24 cellular contexts compared by ENCODE assay signal in the genomic region with DNA sequence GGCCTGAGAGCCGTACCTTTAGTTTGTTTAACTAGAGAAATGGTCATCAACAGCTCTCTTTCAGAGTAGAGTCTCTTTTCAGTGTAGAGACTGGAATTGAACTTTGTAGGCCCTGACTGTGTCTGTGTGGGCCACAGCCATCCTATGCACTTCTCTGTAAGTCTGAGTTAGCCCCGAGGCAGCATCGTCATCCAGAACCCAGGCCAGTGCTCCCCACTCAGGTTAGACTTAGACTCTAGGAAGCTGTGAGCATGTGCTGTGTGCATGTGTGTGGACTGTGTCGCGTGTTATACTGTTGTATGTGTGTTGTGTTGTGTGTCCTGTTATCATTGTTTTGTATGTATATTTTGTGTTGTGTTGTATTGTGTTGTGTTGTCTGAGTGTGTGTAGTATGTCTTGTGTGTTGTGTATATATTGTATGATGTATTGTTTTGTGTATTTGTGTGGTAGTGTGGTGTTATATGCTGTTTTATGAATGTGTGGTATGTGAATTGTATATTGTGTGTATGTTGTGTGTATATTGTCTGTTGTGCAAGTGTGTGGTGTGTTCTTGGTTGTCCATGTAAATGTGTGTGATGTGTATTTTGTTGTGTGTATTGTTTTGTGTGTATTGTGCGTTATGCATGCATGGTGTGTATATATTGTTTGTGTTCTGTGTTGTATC. TPM values are rescaled to one million over a fixed set of nuclear protein-coding genes. Genes with fewer than 3 reads are reported as not detected.
DNase-seq lines count a peak whose midpoint lies in the region; ATAC-seq, FAIRE-seq and TF ChIP-seq lines count a peak whose summit lies in the region.
"Had no signal": no experiment of that assay in that cellular context is flagged by ENCODE, and none has a peak within 500 bp of the region (broad histone marks: within the 10 kb centered on the region; RNA-seq: fewer than 3 reads in every experiment).

No MANE protein-coding gene starts in this region.

- H3K9me3 Mint-ChIP-seq in activated CD4-positive, alpha-beta T cell treated with anti-CD3 and anti-CD28 coated beads for 36 hours (ENCODE audit: low read depth) = no peaks in the 10 kb centered on the region
- no peaks in the 10 kb centered on the region for H3K9me3 Mint-ChIP-seq in endothelial cell (ENCODE audit: unreplicated experiment)

- TF ChIP-seq CTCF in HepG2 (CRISPR knock-in tag; IDR thresholded peaks at IDR 0.05) (no peak), right lobe of liver (IDR thresholded peaks at IDR 0.05) (no peak), endothelial cell (IDR thresholded peaks at IDR 0.05; ENCODE audit: unreplicated experiment) (no peak)

- no peak for TF ChIP-seq EP300 in HepG2 (IDR thresholded peaks at IDR 0.05; ENCODE audit: low read depth in 2 of 2, low read length in 2 of 2)
- TF ChIP-seq EP300 in HepG2 (CRISPR knock-in tag; IDR thresholded peaks at IDR 0.05; ENCODE audit: borderline replicate concordance) = no peak

- DNase-seq in activated CD4-positive, alpha-beta T cell treated with anti-CD3 and anti-CD28 coated beads for 36 hours = no peak
- DNase-seq in activated CD4-positive, alpha-beta T cell treated with anti-CD3 and anti-CD28 coated beads, Interleukin-2, amount 50 U/mL, for 48 hours = no peak
- DNase-seq in HepG2 (ENCODE audit: low spot score) = no peak
- no peak for DNase-seq in right lobe of liver
- DNase-seq in endothelial cell (ENCODE audit: low spot score) = no peak
- no peak for DNase-seq in sciatic nerve (ENCODE audit: low spot score)
- DNase-seq in NCI-H345 treated with DMSO at 0.1 percent for 48 hours (lab: John Stamatoyannopoulos, UW; ENCODE audit: unreplicated experiment) = no peak
- DNase-seq: ACHN; CD4-positive, alpha-beta T cell; COR-L47; DMS79; MG63; NCI-H1417; NCI-H1694 treated with DMSO at 0.1 percent for 48 hours; NCI-H2081 treated with DMSO at 0.1 percent for 48 hours; NCI-H446 treated with DMSO at 0.1 percent for 48 hours; NCI-H526 treated with DMSO at 0.1 percent for 48 hours had no signal

- H3K27me3 Mint-ChIP-seq in activated CD4-positive, alpha-beta T cell treated with anti-CD3 and anti-CD28 coated beads for 36 hours = peaks cover 7% of the 10 kb centered on the region
- peaks cover 11% of the 10 kb centered on the region for H3K27me3 Mint-ChIP-seq in endothelial cell (ENCODE audit: unreplicated experiment)

- H3K36me3 ChIP-seq in HepG2 (replicated peaks in 1 of 2; ENCODE audit: control insufficient read depth in 1 of 2, insufficient read depth in 2 of 2, low read length in 2 of 2) (no peaks in the 10 kb centered on the region), right lobe of liver (no peaks in the 10 kb centered on the region)
- H3K36me3 ChIP-seq: BLaER1, HAP-1, MG63 had no signal

- no peak for TF ChIP-seq RAD21 in HepG2 (CRISPR knock-in tag; IDR thresholded peaks at IDR 0.05)

- H3K9me3 ChIP-seq in HepG2 (ENCODE audit: low read length) (no peaks in the 10 kb centered on the region), right lobe of liver (no peaks in the 10 kb centered on the region)
- H3K9me3 ChIP-seq: BLaER1, HAP-1, MG63 had no signal

- H3K27ac ChIP-seq in HepG2 (ENCODE audit: extremely low read length, insufficient read depth, low read length) (no peak overlapping the region), right lobe of liver (no peak overlapping the region)
- H3K27ac ChIP-seq: 22Rv1, BLaER1 had no signal

- no peaks in the 10 kb centered on the region for H3K36me3 Mint-ChIP-seq in activated CD4-positive, alpha-beta T cell treated with anti-CD3 and anti-CD28 coated beads for 36 hours (ENCODE audit: low read depth)
- peaks cover 8% of the 10 kb centered on the region for H3K36me3 Mint-ChIP-seq in endothelial cell (ENCODE audit: low read depth, unreplicated experiment)

- H3K79me2 ChIP-seq in HepG2 (ENCODE audit: insufficient read depth, low read length) = no peaks in the 10 kb centered on the region

- H3K4me1 Mint-ChIP-seq in activated CD4-positive, alpha-beta T cell treated with anti-CD3 and anti-CD28 coated beads for 36 hours = no peaks in the 10 kb centered on the region
- peaks cover 2% of the 10 kb centered on the region for H3K4me1 Mint-ChIP-seq in endothelial cell (ENCODE audit: unreplicated experiment)
- H3K4me1 Mint-ChIP-seq: GM23338 had no signal

- no TSS peak for BruUV-seq in HepG2 (replicated peaks; lab: Mats Ljungman, UMichigan)

- POLR2A ChIA-PET in activated CD4-positive, alpha-beta T cell treated with anti-CD3 and anti-CD28 coated beads for 36 hours (lab: Charles Lee) = no interaction called here
- POLR2A ChIA-PET in HepG2 (lab: Yijun Ruan, JAX) = no interaction called here

- no peak overlapping the region for H3K9ac ChIP-seq in HepG2 (ENCODE audit: insufficient read depth, low read depth, low read length)
- H3K9ac ChIP-seq: BLaER1 had no signal

- 56% methylated on average over 6 of the region's 6 CpGs for WGBS in HepG2 (ENCODE audit: low lambda C conversion rate)
- 86% methylated on average over 3 of the region's 6 CpGs for WGBS in right lobe of liver (ENCODE audit: insufficient coverage, low coverage, low lambda C conversion rate, missing lambda C conversion rate)

- peak; percentile 30 for FAIRE-seq in HepG2 (lab: Jason Lieb, UNC)
- FAIRE-seq: GM18507 had no signal

- ATAC-seq in activated CD4-positive, alpha-beta T cell treated with anti-CD3 and anti-CD28 coated beads for 36 hours = no peak
- ATAC-seq in HepG2 (0 out of 3 replicates have a peak, but pooled peaks have one; percentile 8), right lobe of liver (no peak), HG03045 (IDR thresholded peaks at IDR 0.05; ENCODE audit: unreplicated experiment) (no peak), sciatic nerve (no peak)
- ATAC-seq: GM23338, Right ventricle myocardium inferior had no signal

- H3K27ac Mint-ChIP-seq in activated CD4-positive, alpha-beta T cell treated with anti-CD3 and anti-CD28 coated beads for 36 hours = peak overlapping the region; percentile 0
- no peak overlapping the region for H3K27ac Mint-ChIP-seq in endothelial cell (ENCODE audit: unreplicated experiment)
- H3K27ac Mint-ChIP-seq: CD4-positive, alpha-beta T cell; GM23338 had no signal

- H4K20me1 ChIP-seq in HepG2 (ENCODE audit: insufficient read depth, low read length) = no peaks in the 10 kb centered on the region
- H4K20me1 ChIP-seq: BLaER1 had no signal

- intact Hi-C loops in activated CD4-positive, alpha-beta T cell treated with anti-CD3 and anti-CD28 coated beads for 36 hours (cut with DNase I, micrococcal nuclease) = no loop called here
- intact Hi-C loops in HepG2 (cut with micrococcal nuclease; ENCODE audit: unreplicated experiment) = no loop called here
- intact Hi-C loops in right lobe of liver (cut with DNase I) = no loop called here
- intact Hi-C loops in sciatic nerve (cut with DNase I) = no loop called here

- H2AFZ ChIP-seq in HepG2 (ENCODE audit: low read length) = no peak overlapping the region
- H2AFZ ChIP-seq: GM23338 had no signal

- H3K4me1 ChIP-seq in HepG2 (ENCODE audit: insufficient read depth, low read length) (no peaks in the 10 kb centered on the region), right lobe of liver (no peaks in the 10 kb centered on the region)
- H3K4me1 ChIP-seq: BLaER1, HAP-1 had no signal

- H3K4me3 ChIP-seq in HepG2 (replicated peaks in 1 of 3; ENCODE audit: insufficient read depth in 1 of 3, low read depth in 2 of 3, low read length in 3 of 3) (no peak overlapping the region), right lobe of liver (no peak overlapping the region)
- H3K4me3 ChIP-seq: BLaER1, GM23338, HAP-1, MG63 had no signal

- CTCF ChIA-PET in activated CD4-positive, alpha-beta T cell treated with anti-CD3 and anti-CD28 coated beads for 36 hours (lab: Charles Lee) = interaction anchor here (0.9 kb wide), 1 partner anchor 11 kb away, joined by 7 read pairs; no protein-coding TSS in a partner anchor
- CTCF ChIA-PET in HepG2 (lab: Yijun Ruan, JAX; ENCODE audit: low intra/inter-chr PET ratio, low total read pairs) = no interaction called here

- in situ Hi-C loops in HepG2 (cut with HindIII; ENCODE audit: extremely low pct_ligation_motif_present, low pct_unique_long_range_greater_than_20kb) = no loop called here

- no peak overlapping the region for H3K4me3 Mint-ChIP-seq in activated CD4-positive, alpha-beta T cell treated with anti-CD3 and anti-CD28 coated beads for 36 hours
- peak overlapping the region; percentile 13 for H3K4me3 Mint-ChIP-seq in endothelial cell (ENCODE audit: unreplicated experiment)
- H3K4me3 Mint-ChIP-seq: CD4-positive, alpha-beta T cell; GM23338 had no signal

- TF ChIP-seq POLR2A in HepG2 (IDR thresholded peaks at IDR 0.05; ENCODE audit: insufficient read depth in 1 of 2, low read depth in 2 of 2, low read length in 2 of 2) = no peak
- TF ChIP-seq POLR2A in right lobe of liver (IDR thresholded peaks at IDR 0.05) = no peak

- no peaks in the 10 kb centered on the region; a peak in 2 of 5 replicates for H3K27me3 ChIP-seq in HepG2 (ENCODE audit: control insufficient read depth in 1 of 2, insufficient read depth in 2 of 2, low read length in 2 of 2)
- H3K27me3 ChIP-seq in right lobe of liver = no peaks in the 10 kb centered on the region
- H3K27me3 ChIP-seq: BLaER1, MG63 had no signal

- H3K4me2 ChIP-seq in HepG2 (ENCODE audit: low read depth, low read length) = no peak overlapping the region
- H3K4me2 ChIP-seq: BLaER1, GM23338 had no signal

RNA-seq across cellular contexts. Expression of gene NCAPG2, which starts 18.1 kb away (rescaled TPM):
- 100 to 1,000 TPM in 1 of 2 experiments, 10 to 100 TPM in 1; 85.4 to 127 TPM for total RNA-seq in activated CD4-positive, alpha-beta T cell treated with anti-CD3 and anti-CD28 coated beads for 36 hours
- total RNA-seq in HepG2 (2016; rRNA removed; fragmentation: Illumina TruSeq; extraction: Trizol) = 30.7 and 46.3 TPM in 2 replicates
- total RNA-seq in HepG2 (2016; cell fraction: cytosol; rRNA removed; fragmentation: Illumina TruSeq; extraction: Trizol; ENCODE audit: low read depth) = 4.3 and 4.9 TPM in 2 replicates
- 31.3 and 48.9 TPM in 2 replicates for total RNA-seq in HepG2 (2016; cell fraction: insoluble cytoplasmic fraction; rRNA removed; fragmentation: Illumina TruSeq; extraction: Trizol)
- total RNA-seq in HepG2 (2016; cell fraction: membrane; rRNA removed; fragmentation: Illumina TruSeq; extraction: Trizol) = 10.3 and 10.6 TPM in 2 replicates
- 33.8 and 35.6 TPM in 2 replicates for total RNA-seq in HepG2 (2016; cell fraction: nucleus; rRNA removed; fragmentation: Illumina TruSeq; extraction: Trizol)
- 10.4 and 15.1 TPM in 2 replicates for polyA plus RNA-seq in HepG2 (2011; rRNA removed)
- polyA plus RNA-seq in HepG2 (2011; cell fraction: cytosol; rRNA removed) = 10.6 and 12.1 TPM in 2 replicates
- 14.6 and 15.9 TPM in 2 replicates for polyA plus RNA-seq in HepG2 (2011; cell fraction: nucleus; rRNA removed)
- polyA plus RNA-seq in HepG2 (2012) = 9.7 and 17.7 TPM in 2 replicates
- polyA plus RNA-seq in HepG2 (2016; cell fraction: cytosol; fragmentation: Illumina TruSeq; extraction: Trizol; ENCODE audit: low read depth) = 0.87 and 1.1 TPM in 2 replicates
- polyA plus RNA-seq in HepG2 (2016; cell fraction: insoluble cytoplasmic fraction; fragmentation: Illumina TruSeq; extraction: Trizol; ENCODE audit: low read depth) = 41.4 and 43.6 TPM in 2 replicates
- 3.0 and 3.9 TPM in 2 replicates for polyA plus RNA-seq in HepG2 (2016; cell fraction: membrane; fragmentation: Illumina TruSeq; extraction: Trizol; ENCODE audit: low read depth)
- polyA plus RNA-seq in HepG2 (2016; cell fraction: nucleus; fragmentation: Illumina TruSeq; extraction: Trizol; ENCODE audit: insufficient read depth, low read depth) = 40.5 and 41.8 TPM in 2 replicates
- 50.3 and 124 TPM in 2 replicates for polyA minus RNA-seq in HepG2 (2011; rRNA and poly(A)+ RNA removed; ENCODE audit: low replicate concordance)
- polyA minus RNA-seq in HepG2 (2011; cell fraction: cytosol; rRNA and poly(A)+ RNA removed) = 9.1 and 16.4 TPM in 2 replicates
- polyA minus RNA-seq in HepG2 (2011; cell fraction: nucleus; rRNA and poly(A)+ RNA removed) = 27.6 and 33.7 TPM in 2 replicates
- total RNA-seq in right lobe of liver = 1 to 10 TPM; 2.7 to 4.8 (median 4.2) TPM
- 25.6 TPM for total RNA-seq in endothelial cell (ENCODE audit: unreplicated experiment)
- total RNA-seq in sciatic nerve = 11.7 TPM
